Comparison of ENCODE assay signal across 1 cellular context in the genomic region with DNA sequence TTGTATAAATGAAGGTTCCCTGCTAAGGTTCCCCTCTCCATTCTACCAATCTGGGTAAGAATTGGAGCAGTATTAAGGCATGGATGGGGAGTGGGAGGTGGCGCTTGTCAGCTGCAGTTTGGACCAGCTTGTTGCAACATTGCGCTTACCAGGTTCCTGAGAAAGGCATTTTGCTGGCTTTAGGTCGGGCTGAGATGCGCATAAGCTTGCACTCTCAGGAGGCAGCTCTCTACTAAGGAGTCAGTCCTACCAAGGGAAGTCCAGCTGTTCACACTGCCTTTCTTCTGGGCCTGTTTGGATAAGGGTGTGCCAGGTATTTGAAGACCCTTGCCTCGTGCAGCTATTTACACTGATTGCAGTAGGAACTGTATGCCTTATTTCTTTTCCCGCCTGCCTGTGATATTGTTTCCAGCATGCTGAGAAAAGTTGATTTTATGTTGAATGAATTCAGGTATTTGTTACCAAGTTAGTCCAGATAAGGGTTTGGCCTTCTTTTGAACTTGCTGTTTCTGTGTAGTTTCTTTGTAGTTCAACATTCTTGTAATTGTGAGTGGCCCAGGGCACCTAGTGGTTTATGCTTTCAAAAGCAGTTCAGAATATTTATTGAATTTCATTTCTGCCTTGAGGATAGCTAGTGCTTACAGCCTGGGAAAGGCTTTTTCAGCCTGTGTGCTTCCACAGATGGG.
TF ChIP-seq lines count a peak whose summit lies in the region.

No MANE protein-coding gene starts in this region.

TF ChIP-seq in SK-N-SH treated with all-trans-retinoic acid at 6 μM for 48 hours, 23 proteins besides CTCF, POLR2A, EP300 and RAD21 (continued from another document):
- TF ChIP-seq, protein P1, sequence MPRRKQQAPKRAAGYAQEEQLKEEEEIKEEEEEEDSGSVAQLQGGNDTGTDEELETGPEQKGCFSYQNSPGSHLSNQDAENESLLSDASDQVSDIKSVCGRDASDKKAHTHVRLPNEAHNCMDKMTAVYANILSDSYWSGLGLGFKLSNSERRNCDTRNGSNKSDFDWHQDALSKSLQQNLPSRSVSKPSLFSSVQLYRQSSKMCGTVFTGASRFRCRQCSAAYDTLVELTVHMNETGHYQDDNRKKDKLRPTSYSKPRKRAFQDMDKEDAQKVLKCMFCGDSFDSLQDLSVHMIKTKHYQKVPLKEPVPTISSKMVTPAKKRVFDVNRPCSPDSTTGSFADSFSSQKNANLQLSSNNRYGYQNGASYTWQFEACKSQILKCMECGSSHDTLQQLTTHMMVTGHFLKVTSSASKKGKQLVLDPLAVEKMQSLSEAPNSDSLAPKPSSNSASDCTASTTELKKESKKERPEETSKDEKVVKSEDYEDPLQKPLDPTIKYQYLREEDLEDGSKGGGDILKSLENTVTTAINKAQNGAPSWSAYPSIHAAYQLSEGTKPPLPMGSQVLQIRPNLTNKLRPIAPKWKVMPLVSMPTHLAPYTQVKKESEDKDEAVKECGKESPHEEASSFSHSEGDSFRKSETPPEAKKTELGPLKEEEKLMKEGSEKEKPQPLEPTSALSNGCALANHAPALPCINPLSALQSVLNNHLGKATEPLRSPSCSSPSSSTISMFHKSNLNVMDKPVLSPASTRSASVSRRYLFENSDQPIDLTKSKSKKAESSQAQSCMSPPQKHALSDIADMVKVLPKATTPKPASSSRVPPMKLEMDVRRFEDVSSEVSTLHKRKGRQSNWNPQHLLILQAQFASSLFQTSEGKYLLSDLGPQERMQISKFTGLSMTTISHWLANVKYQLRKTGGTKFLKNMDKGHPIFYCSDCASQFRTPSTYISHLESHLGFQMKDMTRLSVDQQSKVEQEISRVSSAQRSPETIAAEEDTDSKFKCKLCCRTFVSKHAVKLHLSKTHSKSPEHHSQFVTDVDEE (CRISPR knock-in tag; IDR thresholded peaks at IDR 0.05), result no peak
- TF ChIP-seq ISL1 (CRISPR knock-in tag; IDR thresholded peaks at IDR 0.05) (no peak), PPARA (CRISPR knock-in tag; IDR thresholded peaks at IDR 0.05; ENCODE audit: borderline replicate concordance) (no peak), ZC3H10 (CRISPR knock-in tag; IDR thresholded peaks at IDR 0.05) (no peak), RARB (CRISPR knock-in tag; IDR thresholded peaks at IDR 0.05) (no peak)
- TF ChIP-seq, protein P2, sequence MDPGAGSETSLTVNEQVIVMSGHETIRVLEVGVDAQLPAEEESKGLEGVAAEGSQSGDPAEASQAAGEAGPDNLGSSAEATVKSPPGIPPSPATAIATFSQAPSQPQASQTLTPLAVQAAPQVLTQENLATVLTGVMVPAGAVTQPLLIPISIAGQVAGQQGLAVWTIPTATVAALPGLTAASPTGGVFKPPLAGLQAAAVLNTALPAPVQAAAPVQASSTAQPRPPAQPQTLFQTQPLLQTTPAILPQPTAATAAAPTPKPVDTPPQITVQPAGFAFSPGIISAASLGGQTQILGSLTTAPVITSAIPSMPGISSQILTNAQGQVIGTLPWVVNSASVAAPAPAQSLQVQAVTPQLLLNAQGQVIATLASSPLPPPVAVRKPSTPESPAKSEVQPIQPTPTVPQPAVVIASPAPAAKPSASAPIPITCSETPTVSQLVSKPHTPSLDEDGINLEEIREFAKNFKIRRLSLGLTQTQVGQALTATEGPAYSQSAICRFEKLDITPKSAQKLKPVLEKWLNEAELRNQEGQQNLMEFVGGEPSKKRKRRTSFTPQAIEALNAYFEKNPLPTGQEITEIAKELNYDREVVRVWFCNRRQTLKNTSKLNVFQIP (CRISPR knock-in tag; IDR thresholded peaks at IDR 0.05; ENCODE audit: borderline replicate concordance, low read depth), result no peak
